Comparison of ENCODE assay signal across 9 cellular contexts in genomic region chr1:6859415-6860343, GRCh38.
A peak's percentile ranks its signal among the peaks of the same experiment; 100 is the strongest.
DNase-seq lines count a peak whose midpoint lies in the region; TF ChIP-seq lines count a peak whose summit lies in the region.
"Had no signal": no experiment of that assay in that cellular context is flagged by ENCODE, and none has a peak within 500 bp of the region (broad histone marks: within the 10 kb centered on the region; RNA-seq: fewer than 3 reads in every experiment).

No MANE protein-coding gene starts in this region.

- H3K27ac ChIP-seq in HUES64 (ENCODE audit: low read depth, low read length) (peak overlapping the region; percentile 57), mammary epithelial cell (ENCODE audit: insufficient read depth, low read depth, low read length) (peak overlapping the region; percentile 82), liver (ENCODE audit: low read depth in 1 of 2, low read length in 2 of 2) (no peak overlapping the region), WERI-Rb-1 (no peak overlapping the region)

- H3K4me3 ChIP-seq in AG04449 (ENCODE audit: low read depth, low read length) (peak overlapping the region; percentile 34), HUES64 (ENCODE audit: low read length) (no peak overlapping the region), mammary epithelial cell (replicated peaks in 1 of 3; ENCODE audit: insufficient read depth in 1 of 3, low read depth in 2 of 3, low read length in 3 of 3) (no peak overlapping the region), liver (ENCODE audit: low read depth in 1 of 3, low read length in 3 of 3) (no peak overlapping the region), WERI-Rb-1 (ENCODE audit: low read depth, low read length) (no peak overlapping the region)

- POLR2A ChIA-PET in AG04449 (lab: Yijun Ruan, JAX): no interaction called here

- peak overlapping the region; percentile 69 for H3K4me2 ChIP-seq in mammary epithelial cell (ENCODE audit: insufficient read depth, low read depth, low read length)

- no peak for TF ChIP-seq CTCF in AG04449 (IDR thresholded peaks at IDR 0.05; ENCODE audit: insufficient read depth, low read length, missing control alignments)
- no peak for TF ChIP-seq CTCF in mammary epithelial cell (conservative IDR thresholded peaks at IDR 0.05 in 1 of 2, IDR thresholded peaks at IDR 0.05 in 1 of 2; ENCODE audit: extremely low read depth in 1 of 2, insufficient read depth in 1 of 2, low read depth in 1 of 2, low read length in 2 of 2)
- no peak for TF ChIP-seq CTCF in liver (IDR thresholded peaks at IDR 0.05; ENCODE audit: low read depth, low read length, missing input control)
- TF ChIP-seq CTCF in WERI-Rb-1 (IDR thresholded peaks at IDR 0.05; ENCODE audit: low read depth, low read length): no peak

- intact Hi-C loops in mammary epithelial cell (cut with micrococcal nuclease): no loop called here

- in situ Hi-C loops in mammary epithelial cell (cut with MboI; ENCODE audit: low sequenced_read_pairs in 2 of 2): no loop called here

- CTCF ChIA-PET in AG04449 (lab: Yijun Ruan, JAX) (interaction anchor here (1.9 kb wide), 1 partner anchor 9 kb away, joined by 6 read pairs; no protein-coding TSS in a partner anchor), mammary epithelial cell (lab: Charles Lee; ENCODE audit: low non-redundant PET) (no interaction called here)

- no TSS peak for BruUV-seq in mammary epithelial cell (replicated peaks; lab: Mats Ljungman, UMichigan)

- peaks cover 5% of the 10 kb centered on the region for H3K36me3 ChIP-seq in HUES64 (ENCODE audit: insufficient read depth, low read length)
- no peaks in the 10 kb centered on the region for H3K36me3 ChIP-seq in mammary epithelial cell (ENCODE audit: insufficient read depth, low read length)
- H3K36me3 ChIP-seq in liver (ENCODE audit: control insufficient read depth in 4 of 4, insufficient read depth in 3 of 4, low read depth in 1 of 4, low read length in 3 of 4): peaks cover 0 to 2% (median 0%) of the 10 kb centered on the region in 4 donors
- peaks cover 8% of the 10 kb centered on the region for H3K36me3 ChIP-seq in WERI-Rb-1

- H3K27me3 ChIP-seq in HUES64 (ENCODE audit: insufficient read depth, low read length) (no peaks in the 10 kb centered on the region), mammary epithelial cell (ENCODE audit: insufficient read depth, low read length) (no peaks in the 10 kb centered on the region), liver (ENCODE audit: control insufficient read depth in 4 of 4, insufficient read depth in 4 of 4, low read length in 3 of 4) (no peaks in the 10 kb centered on the region), WERI-Rb-1 (ENCODE audit: insufficient read depth, low read depth, severe bottlenecking) (no peaks in the 10 kb centered on the region)

- no peak for TF ChIP-seq RAD21 in liver (IDR thresholded peaks at IDR 0.05)

- no peak overlapping the region for H2AFZ ChIP-seq in mammary epithelial cell (ENCODE audit: low read depth, low read length)

- no peaks in the 10 kb centered on the region for H4K20me1 ChIP-seq in mammary epithelial cell (ENCODE audit: insufficient read depth, low read length)

- WGBS in HUES64: 69% methylated on average over 6 of the region's 7 CpGs
- 54% methylated on average over 2 of the region's 7 CpGs for WGBS in mammary epithelial cell (ENCODE audit: low coverage, missing lambda C conversion rate)
- WGBS in liver: 86% methylated on average over 7 of the region's 7 CpGs

- 0 out of 2 replicates have a peak, but pooled peaks cover 2% of the 10 kb centered on the region for H3K9me3 ChIP-seq in HUES64 (ENCODE audit: insufficient read depth, low read depth, low read length)
- no peaks in the 10 kb centered on the region for H3K9me3 ChIP-seq in mammary epithelial cell (replicated peaks; ENCODE audit: insufficient read depth, low read length)
- no peaks in the 10 kb centered on the region for H3K9me3 ChIP-seq in liver (ENCODE audit: control insufficient read depth in 4 of 4, low read length in 3 of 4)
- H3K9me3 ChIP-seq in WERI-Rb-1 (ENCODE audit: severe bottlenecking): no peaks in the 10 kb centered on the region

- peaks cover 46% of the 10 kb centered on the region for H3K79me2 ChIP-seq in mammary epithelial cell (ENCODE audit: insufficient read depth, low read length)

- peaks cover 14% of the 10 kb centered on the region for H3K4me1 ChIP-seq in HUES64 (ENCODE audit: insufficient read depth, low read length)
- peaks cover 27% of the 10 kb centered on the region for H3K4me1 ChIP-seq in mammary epithelial cell (ENCODE audit: insufficient read depth, low read length)
- no peaks in the 10 kb centered on the region for H3K4me1 ChIP-seq in liver (ENCODE audit: control insufficient read depth in 4 of 4, insufficient read depth in 4 of 4, low read length in 3 of 4)

- no peak overlapping the region; the same call in 1 of the 2 replicates for H3K9ac ChIP-seq in HUES64 (ENCODE audit: low read depth, low read length)
- H3K9ac ChIP-seq in mammary epithelial cell (ENCODE audit: insufficient read depth, low read length): no peak overlapping the region
- H3K9ac ChIP-seq in liver (ENCODE audit: low read depth in 1 of 2, low read length in 2 of 2): no peak overlapping the region

- dilution Hi-C loops in mammary epithelial cell (cut with HindIII; ENCODE audit: low sequenced_read_pairs): no loop called here

- peak; percentile 96 for DNase-seq in AG04449 (ENCODE audit: low read depth, low spot score)
- DNase-seq in mammary epithelial cell: peak; percentile 85
- no peak for DNase-seq in WERI-Rb-1
- no peak for DNase-seq in HUDEP-2 (lab: John Stamatoyannopoulos, UW; ENCODE audit: unreplicated experiment in 76 of 76)
- no peak for DNase-seq in NCI-H1694 (lab: John Stamatoyannopoulos, UW)
- no peak for DNase-seq in cerebellar cortex (ENCODE audit: low spot score)
- DNase-seq: midbrain had no signal

TF ChIP-seq in liver, 16 proteins besides CTCF, POLR2A, EP300 and RAD21:
- TF ChIP-seq EGR1 (IDR thresholded peaks at IDR 0.05; ENCODE audit: low read depth in 2 of 2): no peak
- peak; percentile 80 to 87 for TF ChIP-seq JUND (IDR thresholded peaks at IDR 0.05)

Comparison
In these comparisons a context has a peak if more than half of its experiments do, and no peak if none do; other contexts are left out.
1. DNase-seq: peak in AG04449 (single experiment) and mammary epithelial cell (single experiment); none in WERI-Rb-1 (single experiment), HUDEP-2 (0 of 76), NCI-H1694 (single experiment) and cerebellar cortex (single experiment).
2. H3K27ac ChIP-seq: peak in HUES64 (single experiment) and mammary epithelial cell (single experiment); none in liver (0 of 2) and WERI-Rb-1 (single experiment).